Comparison of ENCODE assay signal across 9 cellular contexts in the genomic region with DNA sequence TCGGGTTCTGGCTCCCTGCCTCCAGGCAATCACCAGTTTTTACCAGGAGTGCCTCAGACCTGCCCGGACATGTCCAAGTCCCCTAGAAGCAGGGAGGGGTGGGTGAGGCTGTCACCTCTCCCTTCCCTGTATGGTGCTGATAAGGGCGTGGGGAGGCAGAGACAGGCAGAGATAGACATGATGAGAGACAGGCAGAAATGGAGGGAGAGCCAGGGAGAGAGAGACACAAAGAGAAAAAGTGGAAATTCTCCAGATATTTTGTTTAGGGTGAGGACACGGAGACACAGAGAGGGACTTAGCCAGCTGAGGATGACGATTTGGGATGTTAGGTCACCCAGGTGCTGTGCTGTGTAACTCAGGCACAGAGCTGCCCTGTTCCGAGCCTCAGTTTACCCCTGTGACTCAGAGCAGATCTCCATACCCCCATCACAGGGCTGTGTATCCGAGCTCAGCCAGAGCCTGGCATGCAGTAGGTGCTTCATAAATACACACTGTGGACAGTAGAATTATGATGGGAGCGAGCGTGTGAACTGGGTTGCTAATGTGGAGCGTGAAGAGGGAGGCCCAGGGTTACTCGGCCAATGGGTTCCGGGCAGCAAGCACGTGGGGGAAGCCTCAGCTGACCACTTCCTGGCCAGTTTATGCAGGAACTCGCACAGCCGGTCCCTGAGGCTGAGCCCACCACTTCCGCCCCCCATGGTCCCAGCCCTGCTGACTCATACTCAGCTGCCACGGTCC. TPM values are rescaled to one million over a fixed set of nuclear protein-coding genes. Genes with fewer than 3 reads are reported as not detected.
DNase-seq lines count a peak whose midpoint lies in the region; ATAC-seq and TF ChIP-seq lines count a peak whose summit lies in the region.
"Had no signal": no experiment of that assay in that cellular context is flagged by ENCODE, and none has a peak within 500 bp of the region (broad histone marks: within the 10 kb centered on the region; RNA-seq: fewer than 3 reads in every experiment).

No MANE protein-coding gene starts in this region.

- peak; percentile 48 for TF ChIP-seq POLR2A in GM18526 (IDR thresholded peaks at IDR 0.05; ENCODE audit: extremely low read depth, insufficient read length)

- H3K4me3 Mint-ChIP-seq in natural killer cell = peak overlapping the region; percentile 78

- peak; percentile 90 for DNase-seq in AG09309 (ENCODE audit: low read depth)
- DNase-seq in NCI-H510A (lab: John Stamatoyannopoulos, UW) = peak; percentile 71
- peak; percentile 24 for DNase-seq in activated T-cell treated with anti-CD3 and anti-CD28 coated beads for 24 hours (ENCODE audit: low read depth)
- peak; percentile 90 for DNase-seq in fibroblast of peridontal ligament (ENCODE audit: extremely low read depth)
- peak; percentile 83 for DNase-seq in natural killer cell
- DNase-seq in substantia nigra (lab: John Stamatoyannopoulos, UW) = peak in 47 of 49 donors; percentile 9 to 88 (median 58)

- TF ChIP-seq CTCF in AG09309 (IDR thresholded peaks at IDR 0.05; ENCODE audit: control insufficient read depth, insufficient read depth, low read depth, low read length, missing control alignments) (no peak), natural killer cell (IDR thresholded peaks at IDR 0.05) (no peak)

- H3K4me1 Mint-ChIP-seq in natural killer cell = peaks cover 20 to 25% of the 10 kb centered on the region in 2 donors

- H3K27me3 Mint-ChIP-seq in natural killer cell (ENCODE audit: low read depth in 2 of 2) = no peaks in the 10 kb centered on the region

- H3K27ac ChIP-seq in substantia nigra (ENCODE audit: low read depth, low read length, poor library complexity, severe bottlenecking) = peak overlapping the region; percentile 47
- H3K27ac ChIP-seq: SK-N-MC had no signal

- no peak overlapping the region for H3K4me3 ChIP-seq in AG09309 (ENCODE audit: control insufficient read depth, low read depth, low read length)
- H3K4me3 ChIP-seq: SK-N-MC had no signal

- intact Hi-C loops in natural killer cell (cut with micrococcal nuclease) = no loop called here

- peak overlapping the region; percentile 91 for H3K27ac Mint-ChIP-seq in natural killer cell

- no peaks in the 10 kb centered on the region for H3K36me3 Mint-ChIP-seq in natural killer cell

- ATAC-seq in HG03066 (IDR thresholded peaks at IDR 0.05; ENCODE audit: low read depth, unreplicated experiment) (peak; percentile 78), natural killer cell (peak; percentile 91 to 96 (median 96))

- H3K9me3 Mint-ChIP-seq in natural killer cell = no peaks in the 10 kb centered on the region

RNA-seq across cellular contexts. Expression of a gene that starts 11.9 kb away (rescaled TPM):
- total RNA-seq in natural killer cell = 1 to 10 TPM in 1 of 3 donors, under 1 TPM in 1, not detected in 1; 0.85 to 1.5 TPM

RNA-seq across cellular contexts. Expression of a gene that starts 23.4 kb away (rescaled TPM):
- total RNA-seq in natural killer cell = 10 to 100 TPM in 2 of 3 donors, 1 to 10 TPM in 1; 3.9 to 28.2 (median 12.0) TPM

RNA-seq across cellular contexts. Expression of a gene that starts 33.7 kb away (rescaled TPM):
- total RNA-seq in natural killer cell = 10 to 100 TPM; 69.1 to 73.3 (median 71.0) TPM

RNA-seq across cellular contexts. Expression of a gene that starts 45.1 kb away (rescaled TPM):
- 100 to 1,000 TPM; 137 to 169 (median 158) TPM for total RNA-seq in natural killer cell

RNA-seq across cellular contexts. Expression of a gene that starts 51.2 kb away (rescaled TPM):
- 10 to 100 TPM; 42.4 to 60.8 (median 44.8) TPM for total RNA-seq in natural killer cell

Comparison
In these comparisons a context has a peak if more than half of its experiments do, and no peak if none do; other contexts are left out.
1. DNase-seq: peak in every context shown above with its lines; median percentile 90 in AG09309; 90 in fibroblast of peridontal ligament; 83 in natural killer cell; 71 in NCI-H510A; 58 in substantia nigra; 24 in activated T-cell treated with anti-CD3 and anti-CD28 coated beads for 24 hours.